In the genomic region with DNA sequence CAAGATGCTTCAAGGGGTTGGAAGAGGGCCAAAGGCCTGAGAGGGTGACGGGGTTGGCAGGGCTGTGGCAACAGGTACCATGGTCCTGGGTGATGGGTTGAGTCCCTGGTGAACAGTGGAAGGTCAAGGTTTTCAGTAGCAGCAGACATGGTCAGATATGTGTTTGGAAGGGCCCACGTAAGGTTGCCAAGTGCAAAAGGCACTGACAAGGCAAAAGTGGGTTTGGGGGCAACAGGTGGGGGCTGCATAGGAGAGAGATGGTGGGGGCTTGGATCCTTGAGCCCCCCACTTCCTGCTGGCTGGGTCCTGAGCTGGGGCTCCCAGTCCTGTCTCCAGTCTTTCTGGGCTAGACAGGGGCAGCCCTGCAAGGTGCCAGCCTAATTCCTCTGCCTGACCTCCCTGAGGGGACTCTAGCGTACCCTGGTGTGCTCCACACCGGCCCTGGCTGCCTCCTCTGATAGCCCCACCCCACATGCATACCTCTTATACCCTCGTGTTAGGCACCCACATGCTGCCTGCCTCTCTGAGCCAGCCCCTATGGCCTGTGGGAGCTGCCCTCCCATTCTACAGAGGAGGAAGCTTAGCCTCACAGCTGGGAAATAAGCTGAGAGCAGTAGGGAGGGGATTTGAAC, we compare ENCODE assay signal across 20 cellular contexts. TPM values are rescaled to one million over a fixed set of nuclear protein-coding genes. Genes with fewer than 3 reads are reported as not detected.
A peak's percentile ranks its signal among the peaks of the same experiment; 100 is the strongest.
DNase-seq lines count a peak whose midpoint lies in the region; ATAC-seq, FAIRE-seq and TF ChIP-seq lines count a peak whose summit lies in the region.
"Had no signal": no experiment of that assay in that cellular context is flagged by ENCODE, and none has a peak within 500 bp of the region (broad histone marks: within the 10 kb centered on the region; RNA-seq: fewer than 3 reads in every experiment).

No MANE protein-coding gene starts in this region.

- no peaks in the 10 kb centered on the region for H3K9me3 ChIP-seq in HepG2 (ENCODE audit: low read length)
- no peaks in the 10 kb centered on the region for H3K9me3 ChIP-seq in right lobe of liver
- peaks cover 0 to 2% of the 10 kb centered on the region in 2 donors for H3K9me3 ChIP-seq in neuronal stem cell (replicated peaks in 1 of 2; ENCODE audit: control insufficient read depth in 2 of 2, insufficient read depth in 1 of 2, low read depth in 1 of 2, low read length in 2 of 2)
- H3K9me3 ChIP-seq: A549, BE2C had no signal

- no peak for TF ChIP-seq POLR2A in HepG2 (IDR thresholded peaks at IDR 0.05; ENCODE audit: insufficient read depth in 1 of 2, low read depth in 2 of 2, low read length in 2 of 2)
- TF ChIP-seq POLR2A in right lobe of liver (IDR thresholded peaks at IDR 0.05): no peak

- peak overlapping the region; percentile 23 for H3K4ac ChIP-seq in neuronal stem cell (ENCODE audit: low read length)

- H3K9ac ChIP-seq in HepG2 (ENCODE audit: insufficient read depth, low read depth, low read length): no peak overlapping the region
- H3K9ac ChIP-seq in neuronal stem cell (ENCODE audit: low read depth, low read length, poor library complexity): no peak overlapping the region
- H3K9ac ChIP-seq: BLaER1 treated with 17β-estradiol and CSF1 and Interleukin-3, amounts not matched to agents 10 nM and 100 nM had no signal

- POLR2A ChIA-PET in HepG2 (lab: Yijun Ruan, JAX): interaction anchor here (0.9 to 13.2 kb wide), 3 partner anchors 25 to 107 kb away, joined by 3 to 293 read pairs (median 13); partner anchors contain the start of gene FGFR4

- H4K8ac ChIP-seq in neuronal stem cell (ENCODE audit: low read depth, low read length): no peak overlapping the region

- no TSS peak for BruUV-seq in HepG2 (replicated peaks; lab: Mats Ljungman, UMichigan)

- no peak overlapping the region for H3K18ac ChIP-seq in neuronal stem cell (ENCODE audit: low read length)

- WGBS in HepG2 (ENCODE audit: low lambda C conversion rate): 22% methylated on average over 5 of the region's 5 CpGs
- 63% methylated on average over 2 of the region's 5 CpGs for WGBS in right lobe of liver (ENCODE audit: insufficient coverage, low coverage, low lambda C conversion rate, missing lambda C conversion rate)
- no CpG with 5 or more reads among the region's 5 CpGs for WGBS in neuronal stem cell (ENCODE audit: extremely low coverage in 2 of 2, insufficient read length in 2 of 2, insufficient replicate concordance in 1 of 2), 2 donors

- CTCF ChIA-PET in HepG2 (lab: Yijun Ruan, JAX; ENCODE audit: low intra/inter-chr PET ratio, low total read pairs): interaction anchor here (1.5 to 4.6 kb wide), 2 partner anchors 26 to 41 kb away, joined by 10 to 54 read pairs; partner anchors contain the start of gene FGFR4

- in situ Hi-C loops in HepG2 (cut with HindIII; ENCODE audit: extremely low pct_ligation_motif_present, low pct_unique_long_range_greater_than_20kb): loop anchor here (5.0 to 25.0 kb wide), 3 partner anchors 40 to 350 kb away; partner anchors contain the start of genes DBN1, PRELID1 and RAB24

- peak overlapping the region; percentile 21 for H3K23ac ChIP-seq in neuronal stem cell (ENCODE audit: low read depth, low read length, poor library complexity)

- H3K27ac ChIP-seq in HepG2 (ENCODE audit: extremely low read length, insufficient read depth, low read length) (no peak overlapping the region), right lobe of liver (no peak overlapping the region), neuronal stem cell (replicated peaks; ENCODE audit: low read length) (no peak overlapping the region)
- H3K27ac ChIP-seq: A549; BLaER1 treated with 17β-estradiol and CSF1 and Interleukin-3, amounts not matched to agents 10 nM and 100 nM had no signal

- peak overlapping the region; percentile 44 for H3K14ac ChIP-seq in neuronal stem cell (ENCODE audit: low read length)

- no peak overlapping the region for H2AFZ ChIP-seq in HepG2 (ENCODE audit: low read length)
- no peak overlapping the region for H2AFZ ChIP-seq in neuronal stem cell (ENCODE audit: low read length)

- DNase-seq in HepG2 (ENCODE audit: low spot score) (no peak), right lobe of liver (no peak), neuronal stem cell (ENCODE audit: low spot score) (no peak), amygdala (lab: John Stamatoyannopoulos, UW) (no peak), Kasumi-1 (lab: John Stamatoyannopoulos, UW) (no peak), NCI-H446 (lab: John Stamatoyannopoulos, UW) (no peak)
- DNase-seq: DMS 273 treated with DMSO at 0.1 percent for 48 hours, DMS79, GOT3, HFFc6 had no signal

- no peaks in the 10 kb centered on the region for H3K27me3 Mint-ChIP-seq in activated T-helper 17 cell treated with anti-CD3 and anti-CD28 coated beads, Interleukin-2, amount 50 U/mL, for 72 hours
- H3K27me3 Mint-ChIP-seq: CD4-positive, alpha-beta T cell; CD8-positive, alpha-beta memory T cell had no signal

- H3K27ac Mint-ChIP-seq in activated T-helper 17 cell treated with anti-CD3 and anti-CD28 coated beads, Interleukin-2, amount 50 U/mL, for 72 hours: peak overlapping the region; percentile 63
- H3K27ac Mint-ChIP-seq: CD4-positive, alpha-beta T cell; HFFc6 had no signal

- H2BK12ac ChIP-seq in neuronal stem cell (ENCODE audit: low read length): peak overlapping the region; percentile 63

- H3K9me3 Mint-ChIP-seq in activated T-helper 17 cell treated with anti-CD3 and anti-CD28 coated beads, Interleukin-2, amount 50 U/mL, for 72 hours: no peaks in the 10 kb centered on the region
- H3K9me3 Mint-ChIP-seq: CD4-positive, alpha-beta T cell; CD8-positive, alpha-beta memory T cell; H9; HFFc6 had no signal

- H2AK5ac ChIP-seq in neuronal stem cell (ENCODE audit: low read depth, low read length): peak overlapping the region; percentile 87

- no peaks in the 10 kb centered on the region for H3K79me2 ChIP-seq in HepG2 (ENCODE audit: insufficient read depth, low read length)

- H2BK5ac ChIP-seq in neuronal stem cell (ENCODE audit: low read length): peak overlapping the region; percentile 67

- H4K20me1 ChIP-seq in HepG2 (ENCODE audit: insufficient read depth, low read length): no peaks in the 10 kb centered on the region

- no peak overlapping the region for H4K91ac ChIP-seq in neuronal stem cell (ENCODE audit: low read depth, low read length, poor library complexity)

- TF ChIP-seq RAD21 in HepG2 (CRISPR knock-in tag; IDR thresholded peaks at IDR 0.05): no peak

- H3K36me3 Mint-ChIP-seq in activated T-helper 17 cell treated with anti-CD3 and anti-CD28 coated beads, Interleukin-2, amount 50 U/mL, for 72 hours (ENCODE audit: low read depth): no peaks in the 10 kb centered on the region
- H3K36me3 Mint-ChIP-seq: CD14-positive monocyte had no signal

- FAIRE-seq in HepG2 (lab: Jason Lieb, UNC): no peak
- FAIRE-seq: A549, D721Med had no signal

- intact Hi-C loops in HepG2 (cut with micrococcal nuclease; ENCODE audit: unreplicated experiment): loop anchor here (1.0 kb wide), 1 partner anchor 40 kb away; no protein-coding TSS in a partner anchor
- intact Hi-C loops in right lobe of liver (cut with DNase I): loop anchor here (5.0 kb wide), 1 partner anchor 40 kb away; no protein-coding TSS in a partner anchor

- H2BK120ac ChIP-seq in neuronal stem cell (ENCODE audit: low read depth, low read length): peak overlapping the region; percentile 92

- no peaks in the 10 kb centered on the region for H3K27me3 ChIP-seq in HepG2 (ENCODE audit: control insufficient read depth in 1 of 2, insufficient read depth in 2 of 2, low read length in 2 of 2)
- H3K27me3 ChIP-seq in right lobe of liver: no peaks in the 10 kb centered on the region
- H3K27me3 ChIP-seq in neuronal stem cell (ENCODE audit: control insufficient read depth in 3 of 3, insufficient read depth in 3 of 3, low read depth in 1 of 3, low read length in 3 of 3): peaks cover 0 to 3% (median 0%) of the 10 kb centered on the region in 3 experiments
- H3K27me3 ChIP-seq: BE2C; BLaER1 treated with 17β-estradiol and CSF1 and Interleukin-3, amounts not matched to agents 10 nM and 100 nM had no signal

- no peak overlapping the region for H3K4me3 Mint-ChIP-seq in activated T-helper 17 cell treated with anti-CD3 and anti-CD28 coated beads, Interleukin-2, amount 50 U/mL, for 72 hours
- H3K4me3 Mint-ChIP-seq: CD14-positive monocyte; CD4-positive, alpha-beta T cell; H9; HFFc6 had no signal

- H3K4me3 ChIP-seq in HepG2 (replicated peaks in 1 of 3; ENCODE audit: insufficient read depth in 1 of 3, low read depth in 2 of 3, low read length in 3 of 3) (no peak overlapping the region), right lobe of liver (no peak overlapping the region), neuronal stem cell (ENCODE audit: low read length in 2 of 2) (no peak overlapping the region)
- H3K4me3 ChIP-seq: A549; BLaER1 treated with 17β-estradiol and CSF1 and Interleukin-3, amounts not matched to agents 10 nM and 100 nM; GM12878 had no signal

- TF ChIP-seq EP300 in HepG2 (IDR thresholded peaks at IDR 0.05; ENCODE audit: low read depth in 2 of 2, low read length in 2 of 2): no peak
- TF ChIP-seq EP300 in HepG2 (CRISPR knock-in tag; IDR thresholded peaks at IDR 0.05; ENCODE audit: borderline replicate concordance): no peak

- H3K36me3 ChIP-seq in HepG2 (replicated peaks in 1 of 2; ENCODE audit: control insufficient read depth in 1 of 2, insufficient read depth in 2 of 2, low read length in 2 of 2) (no peaks in the 10 kb centered on the region), right lobe of liver (no peaks in the 10 kb centered on the region), neuronal stem cell (replicated peaks in 1 of 2; ENCODE audit: control insufficient read depth in 2 of 2, insufficient read depth in 2 of 2, low read length in 2 of 2) (peaks cover 0 to 2% of the 10 kb centered on the region in 2 donors)
- H3K36me3 ChIP-seq: BE2C; BLaER1 treated with 17β-estradiol and CSF1 and Interleukin-3, amounts not matched to agents 10 nM and 100 nM had no signal

- H3K4me2 ChIP-seq in HepG2 (ENCODE audit: low read depth, low read length) (no peak overlapping the region), neuronal stem cell (ENCODE audit: insufficient read depth, low read length, poor library complexity, severe bottlenecking) (no peak overlapping the region)
- H3K4me2 ChIP-seq: BLaER1 treated with 17β-estradiol and CSF1 and Interleukin-3, amounts not matched to agents 10 nM and 100 nM had no signal

- H3K4me1 Mint-ChIP-seq in activated T-helper 17 cell treated with anti-CD3 and anti-CD28 coated beads, Interleukin-2, amount 50 U/mL, for 72 hours: peaks cover 13% of the 10 kb centered on the region

- H3K79me1 ChIP-seq in neuronal stem cell (ENCODE audit: low read depth, low read length): no peaks in the 10 kb centered on the region

- no peak for ATAC-seq in HepG2
- no peak for ATAC-seq in right lobe of liver
- no peak for ATAC-seq in activated T-helper 17 cell treated with anti-CD3 and anti-CD28 coated beads, Interleukin-2, amount 50 U/mL, for 72 hours (replicated peaks)

- TF ChIP-seq CTCF in HepG2 (CRISPR knock-in tag; IDR thresholded peaks at IDR 0.05): no peak
- TF ChIP-seq CTCF in right lobe of liver (IDR thresholded peaks at IDR 0.05): no peak

- peaks cover 62% of the 10 kb centered on the region for H3K4me1 ChIP-seq in HepG2 (ENCODE audit: insufficient read depth, low read length)
- H3K4me1 ChIP-seq in right lobe of liver: peaks cover 0 to 31% (median 6%) of the 10 kb centered on the region in 4 donors
- H3K4me1 ChIP-seq in neuronal stem cell (ENCODE audit: control insufficient read depth in 2 of 2, insufficient read depth in 1 of 2, low read depth in 1 of 2, low read length in 2 of 2): peaks cover 0 to 5% of the 10 kb centered on the region in 2 donors
- H3K4me1 ChIP-seq: BE2C had no signal

- H2BK15ac ChIP-seq in neuronal stem cell (ENCODE audit: low read length): peak overlapping the region; percentile 98

RNA-seq across cellular contexts. Expression of gene NSD1, which starts 20.9 kb away (rescaled TPM):
- total RNA-seq in HepG2 (2016; rRNA removed; fragmentation: Illumina TruSeq; extraction: Trizol) (0.09 and 0.18 TPM in 2 replicates), right lobe of liver (10 to 100 TPM; 13.1 to 33.1 (median 23.6) TPM)
- total RNA-seq in HepG2 (2016; cell fraction: cytosol; rRNA removed; fragmentation: Illumina TruSeq; extraction: Trizol; ENCODE audit: low read depth): under 0.01 TPM in 1 of 2 replicates, not detected in the other
- 0.04 and 0.09 TPM in 2 replicates for total RNA-seq in HepG2 (2016; cell fraction: insoluble cytoplasmic fraction; rRNA removed; fragmentation: Illumina TruSeq; extraction: Trizol)
- total RNA-seq in HepG2 (2016; cell fraction: membrane; rRNA removed; fragmentation: Illumina TruSeq; extraction: Trizol): 0.10 and 0.12 TPM in 2 replicates
- 0.16 and 0.19 TPM in 2 replicates for total RNA-seq in HepG2 (2016; cell fraction: nucleus; rRNA removed; fragmentation: Illumina TruSeq; extraction: Trizol)
- 0.01 and 0.05 TPM in 2 replicates for polyA plus RNA-seq in HepG2 (2011; rRNA removed)
- under 0.01 and 0.01 TPM in 2 replicates for polyA plus RNA-seq in HepG2 (2011; cell fraction: cytosol; rRNA removed)
- polyA plus RNA-seq in HepG2 (2011; cell fraction: nucleus; rRNA removed): 0.06 and 0.09 TPM in 2 replicates
- 0.01 TPM in 1 of 2 replicates, not detected in the other for polyA plus RNA-seq in HepG2 (2012)
- polyA plus RNA-seq in HepG2 (2016; cell fraction: cytosol; fragmentation: Illumina TruSeq; extraction: Trizol; ENCODE audit: low read depth): not detected in 2 replicates
- not detected in 2 replicates for polyA plus RNA-seq in HepG2 (2016; cell fraction: insoluble cytoplasmic fraction; fragmentation: Illumina TruSeq; extraction: Trizol; ENCODE audit: low read depth)
- not detected in 2 replicates for polyA plus RNA-seq in HepG2 (2016; cell fraction: membrane; fragmentation: Illumina TruSeq; extraction: Trizol; ENCODE audit: low read depth)
- polyA plus RNA-seq in HepG2 (2016; cell fraction: nucleus; fragmentation: Illumina TruSeq; extraction: Trizol; ENCODE audit: insufficient read depth, low read depth): 0.07 and 0.29 TPM in 2 replicates
- 0.12 and 50.5 TPM in 2 replicates for polyA minus RNA-seq in HepG2 (2011; rRNA and poly(A)+ RNA removed; ENCODE audit: low replicate concordance)
- 0.10 and 0.26 TPM in 2 replicates for polyA minus RNA-seq in HepG2 (2011; cell fraction: cytosol; rRNA and poly(A)+ RNA removed)
- polyA minus RNA-seq in HepG2 (2011; cell fraction: nucleus; rRNA and poly(A)+ RNA removed): 0.12 and 0.52 TPM in 2 replicates
- total RNA-seq in activated T-helper 17 cell treated with anti-CD3 and anti-CD28 coated beads, Interleukin-2, amount 50 U/mL, for 72 hours: 10 to 100 TPM; 66.7 to 86.1 TPM
- polyA plus RNA-seq in neuronal stem cell (2013, experiment 1 of 2): 23.2 TPM
- 22.8 TPM for polyA plus RNA-seq in neuronal stem cell (2013, experiment 2 of 2)

RNA-seq across cellular contexts. Expression of gene FGFR4, which starts 26.0 kb away (rescaled TPM):
- total RNA-seq in HepG2 (2016; rRNA removed; fragmentation: Illumina TruSeq; extraction: Trizol): 109 and 219 TPM in 2 replicates
- total RNA-seq in HepG2 (2016; cell fraction: cytosol; rRNA removed; fragmentation: Illumina TruSeq; extraction: Trizol; ENCODE audit: low read depth): 52.3 and 56.4 TPM in 2 replicates
- total RNA-seq in HepG2 (2016; cell fraction: insoluble cytoplasmic fraction; rRNA removed; fragmentation: Illumina TruSeq; extraction: Trizol): 90.0 and 222 TPM in 2 replicates
- total RNA-seq in HepG2 (2016; cell fraction: membrane; rRNA removed; fragmentation: Illumina TruSeq; extraction: Trizol): 106 and 116 TPM in 2 replicates
- total RNA-seq in HepG2 (2016; cell fraction: nucleus; rRNA removed; fragmentation: Illumina TruSeq; extraction: Trizol): 196 and 244 TPM in 2 replicates
- 129 and 188 TPM in 2 replicates for polyA plus RNA-seq in HepG2 (2011; rRNA removed)
- 134 and 208 TPM in 2 replicates for polyA plus RNA-seq in HepG2 (2011; cell fraction: cytosol; rRNA removed)
- 419 and 525 TPM in 2 replicates for polyA plus RNA-seq in HepG2 (2011; cell fraction: nucleus; rRNA removed)
- polyA plus RNA-seq in HepG2 (2012): 133 and 146 TPM in 2 replicates
- polyA plus RNA-seq in HepG2 (2016; cell fraction: cytosol; fragmentation: Illumina TruSeq; extraction: Trizol; ENCODE audit: low read depth): 42.6 and 44.6 TPM in 2 replicates
- polyA plus RNA-seq in HepG2 (2016; cell fraction: insoluble cytoplasmic fraction; fragmentation: Illumina TruSeq; extraction: Trizol; ENCODE audit: low read depth): 85.7 and 113 TPM in 2 replicates
- 86.4 and 98.3 TPM in 2 replicates for polyA plus RNA-seq in HepG2 (2016; cell fraction: membrane; fragmentation: Illumina TruSeq; extraction: Trizol; ENCODE audit: low read depth)
- polyA plus RNA-seq in HepG2 (2016; cell fraction: nucleus; fragmentation: Illumina TruSeq; extraction: Trizol; ENCODE audit: insufficient read depth, low read depth): 453 and 457 TPM in 2 replicates
- polyA minus RNA-seq in HepG2 (2011; rRNA and poly(A)+ RNA removed; ENCODE audit: low replicate concordance): 8.0 and 375 TPM in 2 replicates
- 121 and 152 TPM in 2 replicates for polyA minus RNA-seq in HepG2 (2011; cell fraction: cytosol; rRNA and poly(A)+ RNA removed)
- polyA minus RNA-seq in HepG2 (2011; cell fraction: nucleus; rRNA and poly(A)+ RNA removed): 148 and 160 TPM in 2 replicates
- 10 to 100 TPM; 38.9 to 73.3 (median 55.1) TPM for total RNA-seq in right lobe of liver
- 1 to 10 TPM; 1.7 to 2.4 TPM for total RNA-seq in activated T-helper 17 cell treated with anti-CD3 and anti-CD28 coated beads, Interleukin-2, amount 50 U/mL, for 72 hours
- polyA plus RNA-seq in neuronal stem cell (2013, experiment 1 of 2): 16.0 TPM
- 16.0 TPM for polyA plus RNA-seq in neuronal stem cell (2013, experiment 2 of 2)
- polyA plus RNA-seq: CD14-positive monocyte had no signal

Comparison
In these comparisons a context has a peak if more than half of its experiments do, and no peak if none do; other contexts are left out.
1. RNA of gene NSD1, which starts 20.9 kb away (total RNA-seq): 66.7 to 86.1 TPM in activated T-helper 17 cell treated with anti-CD3 and anti-CD28 coated beads, Interleukin-2, amount 50 U/mL, for 72 hours and 13.1 to 33.1 TPM in right lobe of liver; under 0.01 to 0.19 TPM in HepG2; every median in the first group is over 10 times any median in the second.
2. RNA of gene FGFR4, which starts 26.0 kb away (total RNA-seq): 52.3 to 244 TPM in HepG2 and 38.9 to 73.3 TPM in right lobe of liver; 1.7 to 2.4 TPM in activated T-helper 17 cell treated with anti-CD3 and anti-CD28 coated beads, Interleukin-2, amount 50 U/mL, for 72 hours; every median in the first group is over 10 times any median in the second.